In the genomic region with DNA sequence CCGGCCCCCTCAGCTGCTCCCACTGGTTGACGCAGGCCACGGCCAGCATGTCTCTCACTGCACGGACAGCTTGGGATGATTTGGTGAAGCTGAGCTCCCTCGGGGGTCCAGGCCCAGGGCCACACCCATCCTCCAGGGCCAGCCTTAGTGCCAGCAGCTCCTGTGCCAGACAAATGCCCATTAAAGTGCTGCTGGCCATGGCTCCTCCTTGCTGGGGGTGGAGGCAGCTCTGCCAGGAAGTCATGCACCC, we compare ENCODE assay signal across 8 cellular contexts. TPM values are rescaled to one million over a fixed set of nuclear protein-coding genes. Genes with fewer than 3 reads are reported as not detected.
DNase-seq lines count a peak whose midpoint lies in the region; ATAC-seq, FAIRE-seq and TF ChIP-seq lines count a peak whose summit lies in the region.

No MANE protein-coding gene starts in this region.

- no peak for TF ChIP-seq POLR2A in H1 (IDR thresholded peaks at IDR 0.05; ENCODE audit: control extremely low read depth in 1 of 2, low read depth in 2 of 2, low read length in 2 of 2)

- H3K23me2 ChIP-seq in H1 (ENCODE audit: low read depth, low read length), result peaks cover 15% of the 10 kb centered on the region; the same call in 1 of the 2 replicates

- H2BK12ac ChIP-seq in H1 (ENCODE audit: low read depth, low read length), result peak overlapping the region; percentile 87; the same call in 1 of the 2 replicates

- H3K4me3 ChIP-seq in PC-3 (ENCODE audit: low read length) (peak overlapping the region; percentile 71), H1 (ENCODE audit: extremely low read depth in 1 of 4, insufficient read depth in 2 of 4, low read depth in 3 of 4, low read length in 4 of 4) (no peak overlapping the region), rectal smooth muscle tissue (ENCODE audit: low read length) (peak overlapping the region; percentile 88)

- no peaks in the 10 kb centered on the region for H3K79me1 ChIP-seq in H1 (ENCODE audit: low read depth, low read length)

- H3K4me2 ChIP-seq in PC-3 (ENCODE audit: low read length) (peak overlapping the region; percentile 85), H1 (ENCODE audit: insufficient read depth in 1 of 2, low read depth in 2 of 2, low read length in 2 of 2) (peak overlapping the region in 1 of 2 experiments; percentile 94; a peak in 2 of 4 replicates)

- no peaks in the 10 kb centered on the region for H3K9me3 ChIP-seq in PC-3 (ENCODE audit: low read length)
- no peaks in the 10 kb centered on the region for H3K9me3 ChIP-seq in H1 (ENCODE audit: insufficient read depth in 2 of 2, low read depth in 1 of 2, low read length in 1 of 2)

- H4K91ac ChIP-seq in H1 (replicated peaks; ENCODE audit: insufficient read length, low read length), result no peak overlapping the region

- no peak overlapping the region for H4K5ac ChIP-seq in H1 (ENCODE audit: insufficient read length, low read depth, low read length)

- H4K20me1 ChIP-seq in PC-3 (ENCODE audit: low read length) (no peaks in the 10 kb centered on the region), H1 (replicated peaks in 1 of 2; ENCODE audit: control insufficient read depth in 1 of 2, insufficient read depth in 2 of 2, low read length in 2 of 2) (peaks cover 0 to 3% of the 10 kb centered on the region in 2 experiments)

- peak overlapping the region; percentile 87 for H3K9ac ChIP-seq in PC-3 (ENCODE audit: low read length)
- H3K9ac ChIP-seq in H1 (replicated peaks in 1 of 4; ENCODE audit: extremely low read depth in 1 of 4, low read depth in 3 of 4, low read length in 3 of 4), result no peak overlapping the region
- H3K9ac ChIP-seq in rectal smooth muscle tissue (ENCODE audit: low read length), result no peak overlapping the region

- no peak overlapping the region for H2BK120ac ChIP-seq in H1 (replicated peaks; ENCODE audit: low read depth, low read length)

- no peak overlapping the region for H4K8ac ChIP-seq in H1 (ENCODE audit: extremely low read depth, insufficient read depth, low read length)

- TF ChIP-seq EP300 in H1 (IDR thresholded peaks at IDR 0.05; ENCODE audit: borderline replicate concordance in 1 of 2, low read depth in 2 of 2, low read length in 2 of 2), result no peak

- H2AK5ac ChIP-seq in H1 (ENCODE audit: low read depth, low read length), result no peak overlapping the region

- H2BK20ac ChIP-seq in H1 (ENCODE audit: low read length), result no peak overlapping the region

- peak overlapping the region; percentile 88; the same call in 1 of the 2 replicates for H2BK15ac ChIP-seq in H1 (ENCODE audit: low read length)

- H2AFZ ChIP-seq in PC-3 (ENCODE audit: low read length), result peak overlapping the region; percentile 58
- H2AFZ ChIP-seq in H1 (ENCODE audit: low read length), result no peak overlapping the region

- H3K9me2 ChIP-seq in PC-3 (replicated peaks; ENCODE audit: low read length), result no peaks in the 10 kb centered on the region

- no peak for TF ChIP-seq RAD21 in H1 (IDR thresholded peaks at IDR 0.05 in 1 of 2, conservative IDR thresholded peaks at IDR 0.05 in 1 of 2; ENCODE audit: low read depth in 2 of 2, low read length in 2 of 2)

- CTCF ChIA-PET in PC-3 (lab: Charles Lee) (interaction anchor here (0.5 to 1.5 kb wide), 9 partner anchors 15 to 267 kb away, joined by 3 to 8 read pairs (median 5); partner anchors contain the start of genes GALK1, TRIM65 and WBP2), H1 (lab: Charles Lee; ENCODE audit: partially characterized antibody) (interaction anchor here (0.8 to 11.3 kb wide), 19 partner anchors 9 to 158 kb away, joined by 3 to 157 read pairs (median 6); partner anchors contain the start of genes MRPL38, TRIM65 and WBP2)

- TF ChIP-seq CTCF in PC-3 (conservative IDR thresholded peaks at IDR 0.05; ENCODE audit: low read depth, low read length), result no peak
- no peak for TF ChIP-seq CTCF in H1 (IDR thresholded peaks at IDR 0.05; ENCODE audit: control extremely low read depth in 1 of 3, insufficient read depth in 1 of 3, low read depth in 1 of 3, low read length in 3 of 3)

- H3K27me3 ChIP-seq in PC-3 (ENCODE audit: low read length) (no peaks in the 10 kb centered on the region), H1 (replicated peaks in 1 of 4; ENCODE audit: control insufficient read depth in 3 of 4, extremely low read depth in 1 of 4, insufficient read depth in 3 of 4, low read length in 3 of 4) (peaks cover 10 to 31% (median 24%) of the 10 kb centered on the region in 4 experiments), rectal smooth muscle tissue (ENCODE audit: control insufficient read depth, insufficient read depth, low read length) (no peaks in the 10 kb centered on the region)

- H3F3A ChIP-seq in PC-3 (ENCODE audit: low read length, unreplicated experiment), result no peaks in the 10 kb centered on the region

- no peak overlapping the region for H3K14ac ChIP-seq in H1 (ENCODE audit: insufficient read length)

- H3K23ac ChIP-seq in H1 (ENCODE audit: insufficient read length), result no peak overlapping the region

- no peak overlapping the region for H3K56ac ChIP-seq in H1 (replicated peaks; ENCODE audit: insufficient read length, low read depth, low read length)

- 0 out of 2 replicates have a peak overlapping the region, but pooled peaks have one; percentile 24 for H2BK5ac ChIP-seq in H1 (ENCODE audit: low read depth, low read length)

- peak overlapping the region; percentile 8 for H3K4ac ChIP-seq in H1 (replicated peaks; ENCODE audit: insufficient read length, low read depth, low read length)

- H3K4me1 ChIP-seq in PC-3 (ENCODE audit: insufficient read depth, low read length) (peaks cover 30% of the 10 kb centered on the region), H1 (replicated peaks in 1 of 4; ENCODE audit: control insufficient read depth in 3 of 4, insufficient read depth in 4 of 4, low read length in 3 of 4) (peaks cover 0 to 25% (median 13%) of the 10 kb centered on the region in 4 experiments; a peak in 6 of 7 replicates), rectal smooth muscle tissue (ENCODE audit: control insufficient read depth, insufficient read depth, low read length) (peaks cover 46% of the 10 kb centered on the region)

- H3K27ac ChIP-seq in PC-3 (ENCODE audit: low read length), result peak overlapping the region; percentile 92
- H3K27ac ChIP-seq in H1 (ENCODE audit: low read depth, low read length), result no peak overlapping the region
- H3K27ac ChIP-seq in rectal smooth muscle tissue (ENCODE audit: low read depth, low read length), result peak overlapping the region; percentile 96

- intact Hi-C loops in PC-3 (cut with micrococcal nuclease), result no loop called here

- ATAC-seq in PC-3 (peak; percentile 34), GM19397 (IDR thresholded peaks at IDR 0.05; ENCODE audit: unreplicated experiment) (no peak)

- no peak overlapping the region; the same call in 1 of the 2 replicates for H3K18ac ChIP-seq in H1 (ENCODE audit: extremely low read depth, low read length)

- DNase-seq in COR-L47 (lab: John Stamatoyannopoulos, UW) (peak; percentile 93), PC-3 (no peak), H1 (ENCODE audit: low read depth in 1 of 2, low spot score in 2 of 2) (no peak), NCI-H69 (lab: John Stamatoyannopoulos, UW) (no peak), NCI-H82 (lab: John Stamatoyannopoulos, UW) (no peak), NCI-H82 treated with DMSO at 0.1 percent for 48 hours (lab: John Stamatoyannopoulos, UW; ENCODE audit: unreplicated experiment) (no peak)

- BruUV-seq in PC-3 (replicated peaks; lab: Mats Ljungman, UMichigan), result no TSS peak

- peaks cover 3% of the 10 kb centered on the region; the same call in 1 of the 2 replicates for H3K36me3 ChIP-seq in PC-3 (ENCODE audit: low read depth, low read length)
- H3K36me3 ChIP-seq in H1 (ENCODE audit: control insufficient read depth in 2 of 4, insufficient read depth in 4 of 4, low read length in 3 of 4), result no peaks in the 10 kb centered on the region
- peaks cover 7% of the 10 kb centered on the region for H3K36me3 ChIP-seq in rectal smooth muscle tissue (ENCODE audit: control insufficient read depth, insufficient read depth, low read length)

- POLR2A ChIA-PET in PC-3 (lab: Charles Lee; ENCODE audit: unreplicated experiment), result interaction anchor here (1.0 to 1.4 kb wide), 2 partner anchors 20 to 96 kb away, joined by 7 to 15 read pairs; partner anchors contain the start of gene WBP2
- POLR2A ChIA-PET in H1 (lab: Charles Lee; ENCODE audit: partially characterized antibody), result interaction anchor here (1.1 to 12.1 kb wide), 7 partner anchors 12 to 96 kb away, joined by 3 to 143 read pairs (median 4); partner anchors contain the start of genes TRIM65, UNK and WBP2

- FAIRE-seq in H1 (lab: Jason Lieb, UNC), result no peak

- WGBS in H1 (ENCODE audit: extremely low coverage in 1 of 2, insufficient coverage in 1 of 2, insufficient read length in 1 of 2, insufficient replicate concordance in 2 of 2, low coverage in 1 of 2, low lambda C conversion rate in 2 of 2, missing lambda C conversion rate in 1 of 2), 2 experiments, result 98% methylated on average over 5 of the region's 5 CpGs; no CpG with 5 or more reads in 1 of the 2 experiments

- peaks cover 23% of the 10 kb centered on the region for H3K79me2 ChIP-seq in PC-3 (ENCODE audit: low read length)
- no peaks in the 10 kb centered on the region for H3K79me2 ChIP-seq in H1 (ENCODE audit: control insufficient read depth in 1 of 2, insufficient read depth in 2 of 2, low read length in 2 of 2)

RNA-seq across cellular contexts. Expression of gene TRIM47, which starts 2.5 kb away (rescaled TPM):
- total RNA-seq in PC-3 (2014; rRNA removed), result 73.7 and 109 TPM in 2 replicates
- total RNA-seq in H1 (2021; fragmentation: NEBNext Ultra II Directional; extraction: Animal tissue kit (Norgen Biotek cat#: 25700)), result 5.1 and 6.4 TPM in 2 replicates
- polyA plus RNA-seq in H1 (2011; rRNA removed), result 6.3 and 11.6 TPM in 2 replicates
- 6.2 TPM for polyA plus RNA-seq in H1 (2011; cell fraction: cytosol; rRNA removed)
- 12.1 TPM for polyA plus RNA-seq in H1 (2011; cell fraction: nucleus; rRNA removed)
- 5.0 to 8.3 TPM (median 5.5 TPM) in 4 replicates for polyA plus RNA-seq in H1 (2012, experiment 1 of 2)
- polyA plus RNA-seq in H1 (2012, experiment 2 of 2), result 5.4 TPM
- polyA plus RNA-seq in H1 (2013, experiment 1 of 2), result 5.7 TPM
- 6.1 TPM for polyA plus RNA-seq in H1 (2013, experiment 2 of 2)
- polyA minus RNA-seq in H1 (2011; rRNA and poly(A)+ RNA removed), result 2.6 and 3.7 TPM in 2 replicates
- 5.0 TPM for polyA minus RNA-seq in H1 (2011; cell fraction: cytosol; rRNA and poly(A)+ RNA removed)
- 6.2 TPM for polyA minus RNA-seq in H1 (2011; cell fraction: nucleus; rRNA and poly(A)+ RNA removed)

RNA-seq across cellular contexts. Expression of gene WBP2, which starts 20.7 kb away (rescaled TPM):
- 49.7 and 51.8 TPM in 2 replicates for total RNA-seq in PC-3 (2014; rRNA removed)
- total RNA-seq in H1 (2021; fragmentation: NEBNext Ultra II Directional; extraction: Animal tissue kit (Norgen Biotek cat#: 25700)), result 61.8 and 71.2 TPM in 2 replicates
- polyA plus RNA-seq in H1 (2011; rRNA removed), result 48.2 and 72.0 TPM in 2 replicates
- polyA plus RNA-seq in H1 (2011; cell fraction: cytosol; rRNA removed), result 19.9 TPM
- 66.9 TPM for polyA plus RNA-seq in H1 (2011; cell fraction: nucleus; rRNA removed)
- polyA plus RNA-seq in H1 (2012, experiment 1 of 2), result 66.8 to 74.2 TPM (median 69.2 TPM) in 4 replicates
- 67.1 TPM for polyA plus RNA-seq in H1 (2012, experiment 2 of 2)
- 61.6 TPM for polyA plus RNA-seq in H1 (2013, experiment 1 of 2)
- polyA plus RNA-seq in H1 (2013, experiment 2 of 2), result 60.1 TPM
- 29.7 and 44.3 TPM in 2 replicates for polyA minus RNA-seq in H1 (2011; rRNA and poly(A)+ RNA removed)
- 31.1 TPM for polyA minus RNA-seq in H1 (2011; cell fraction: cytosol; rRNA and poly(A)+ RNA removed)
- 30.8 TPM for polyA minus RNA-seq in H1 (2011; cell fraction: nucleus; rRNA and poly(A)+ RNA removed)

RNA-seq across cellular contexts. Expression of gene TRIM65, which starts 20.9 kb away (rescaled TPM):
- total RNA-seq in PC-3 (2014; rRNA removed), result 32.3 and 48.9 TPM in 2 replicates
- total RNA-seq in H1 (2021; fragmentation: NEBNext Ultra II Directional; extraction: Animal tissue kit (Norgen Biotek cat#: 25700)), result 47.7 and 48.6 TPM in 2 replicates
- 21.2 and 25.6 TPM in 2 replicates for polyA plus RNA-seq in H1 (2011; rRNA removed)
- polyA plus RNA-seq in H1 (2011; cell fraction: cytosol; rRNA removed), result 24.5 TPM
- 26.6 TPM for polyA plus RNA-seq in H1 (2011; cell fraction: nucleus; rRNA removed)
- 30.2 to 35.1 TPM (median 31.2 TPM) in 4 replicates for polyA plus RNA-seq in H1 (2012, experiment 1 of 2)
- 28.8 TPM for polyA plus RNA-seq in H1 (2012, experiment 2 of 2)
- 23.2 TPM for polyA plus RNA-seq in H1 (2013, experiment 1 of 2)
- 22.1 TPM for polyA plus RNA-seq in H1 (2013, experiment 2 of 2)
- polyA minus RNA-seq in H1 (2011; rRNA and poly(A)+ RNA removed), result 9.4 and 9.6 TPM in 2 replicates
- polyA minus RNA-seq in H1 (2011; cell fraction: cytosol; rRNA and poly(A)+ RNA removed), result 17.1 TPM
- polyA minus RNA-seq in H1 (2011; cell fraction: nucleus; rRNA and poly(A)+ RNA removed), result 16.2 TPM

RNA-seq across cellular contexts. Expression of gene MRPL38, which starts 28.8 kb away (rescaled TPM):
- total RNA-seq in PC-3 (2014; rRNA removed), result 74.5 and 124 TPM in 2 replicates
- total RNA-seq in H1 (2021; fragmentation: NEBNext Ultra II Directional; extraction: Animal tissue kit (Norgen Biotek cat#: 25700)), result 125 and 132 TPM in 2 replicates
- polyA plus RNA-seq in H1 (2011; rRNA removed), result 78.4 and 138 TPM in 2 replicates
- polyA plus RNA-seq in H1 (2011; cell fraction: cytosol; rRNA removed), result 67.5 TPM
- polyA plus RNA-seq in H1 (2011; cell fraction: nucleus; rRNA removed), result 231 TPM
- polyA plus RNA-seq in H1 (2012, experiment 1 of 2), result 52.3 to 79.2 TPM (median 70.2 TPM) in 4 replicates
- polyA plus RNA-seq in H1 (2012, experiment 2 of 2), result 69.1 TPM
- polyA plus RNA-seq in H1 (2013, experiment 1 of 2), result 75.5 TPM
- 69.0 TPM for polyA plus RNA-seq in H1 (2013, experiment 2 of 2)
- polyA minus RNA-seq in H1 (2011; rRNA and poly(A)+ RNA removed), result 33.2 and 44.3 TPM in 2 replicates
- polyA minus RNA-seq in H1 (2011; cell fraction: cytosol; rRNA and poly(A)+ RNA removed), result 53.9 TPM
- 66.2 TPM for polyA minus RNA-seq in H1 (2011; cell fraction: nucleus; rRNA and poly(A)+ RNA removed)

RNA-seq across cellular contexts. Expression of gene UNC13D, which starts 31.7 kb away (rescaled TPM):
- total RNA-seq in PC-3 (2014; rRNA removed), result 43.9 and 53.8 TPM in 2 replicates
- 7.5 and 8.4 TPM in 2 replicates for total RNA-seq in H1 (2021; fragmentation: NEBNext Ultra II Directional; extraction: Animal tissue kit (Norgen Biotek cat#: 25700))
- 3.6 and 5.2 TPM in 2 replicates for polyA plus RNA-seq in H1 (2011; rRNA removed)
- 77.7 TPM for polyA plus RNA-seq in H1 (2011; cell fraction: cytosol; rRNA removed)
- 15.5 TPM for polyA plus RNA-seq in H1 (2011; cell fraction: nucleus; rRNA removed)
- 4.1 to 10.3 TPM (median 7.8 TPM) in 4 replicates for polyA plus RNA-seq in H1 (2012, experiment 1 of 2)
- polyA plus RNA-seq in H1 (2012, experiment 2 of 2), result 1.9 TPM
- polyA plus RNA-seq in H1 (2013, experiment 1 of 2), result 3.7 TPM
- 4.2 TPM for polyA plus RNA-seq in H1 (2013, experiment 2 of 2)
- 1.9 and 2.0 TPM in 2 replicates for polyA minus RNA-seq in H1 (2011; rRNA and poly(A)+ RNA removed)
- 3.7 TPM for polyA minus RNA-seq in H1 (2011; cell fraction: cytosol; rRNA and poly(A)+ RNA removed)
- polyA minus RNA-seq in H1 (2011; cell fraction: nucleus; rRNA and poly(A)+ RNA removed), result 3.7 TPM

Comparison
In these comparisons a context has a peak if more than half of its experiments do, and no peak if none do; other contexts are left out.
1. H3K4me3 ChIP-seq: peak in PC-3 (single experiment) and rectal smooth muscle tissue (single experiment); none in H1 (0 of 4).
2. RNA of gene TRIM47, which starts 2.5 kb away (total RNA-seq): 73.7 to 109 TPM in PC-3; 5.1 to 6.4 TPM in H1; every median in the first group is over 10 times any median in the second.